Comparison of ENCODE assay signal across 19 cellular contexts in genomic region chr16:15799851-15800495, GRCh38. TPM values are rescaled to one million over a fixed set of nuclear protein-coding genes. Genes with fewer than 3 reads are reported as not detected.
DNase-seq lines count a peak whose midpoint lies in the region; ATAC-seq and TF ChIP-seq lines count a peak whose summit lies in the region.
"Had no signal": no experiment of that assay in that cellular context is flagged by ENCODE, and none has a peak within 500 bp of the region (broad histone marks: within the 10 kb centered on the region; RNA-seq: fewer than 3 reads in every experiment).

No MANE protein-coding gene starts in this region.

- DNase-seq in activated CD4-positive, alpha-beta T cell treated with anti-CD3 and anti-CD28 coated beads for 36 hours, result no peak
- DNase-seq in activated CD4-positive, alpha-beta T cell treated with anti-CD3 and anti-CD28 coated beads, Interleukin-2, amount 50 U/mL, for 4 hours, result no peak
- DNase-seq in NCI-H2107 (lab: John Stamatoyannopoulos, UW) (no peak), HUDEP-2 (lab: John Stamatoyannopoulos, UW; ENCODE audit: unreplicated experiment in 76 of 76) (no peak)
- no peak for DNase-seq in activated CD4-positive, CD25-positive, alpha-beta regulatory T cell treated with anti-CD3 and anti-CD28 coated beads, Interleukin-2, amount 50 U/mL, for 72 hours
- DNase-seq: CD8-positive, alpha-beta T cell; COR-L47; DMS153; DMS79 treated with DMSO at 0.1 percent for 48 hours; EL; GOT3; H9 had no signal

- H3K27ac Mint-ChIP-seq in activated CD4-positive, alpha-beta T cell treated with anti-CD3 and anti-CD28 coated beads for 36 hours, result peak overlapping the region; percentile 1
- H3K27ac Mint-ChIP-seq: CD8-positive, alpha-beta T cell; H9; IgD-negative memory B cell had no signal

- TF ChIP-seq CTCF in gastroesophageal sphincter (IDR thresholded peaks at IDR 0.05), result no peak

- H3K9me3 ChIP-seq in gastroesophageal sphincter (peaks cover 0 to 5% (median 0%) of the 10 kb centered on the region in 3 donors), stomach smooth muscle (ENCODE audit: control insufficient read depth in 2 of 2, low read length in 2 of 2) (no peaks in the 10 kb centered on the region)

- H3K36me3 Mint-ChIP-seq in activated CD4-positive, alpha-beta T cell treated with anti-CD3 and anti-CD28 coated beads for 36 hours (ENCODE audit: low read depth), result no peaks in the 10 kb centered on the region
- H3K36me3 Mint-ChIP-seq: CD14-positive monocyte; CD8-positive, alpha-beta T cell had no signal

- no peaks in the 10 kb centered on the region for H3K4me1 Mint-ChIP-seq in activated CD4-positive, alpha-beta T cell treated with anti-CD3 and anti-CD28 coated beads for 36 hours
- H3K4me1 Mint-ChIP-seq: CD14-positive monocyte, H9, IgD-negative memory B cell had no signal

- no peak overlapping the region for H3K9ac ChIP-seq in stomach smooth muscle (ENCODE audit: low read length in 2 of 2)

- no peak for TF ChIP-seq EP300 in gastroesophageal sphincter (IDR thresholded peaks at IDR 0.05)

- no peak for ATAC-seq in activated CD4-positive, alpha-beta T cell treated with anti-CD3 and anti-CD28 coated beads for 36 hours
- ATAC-seq in gastroesophageal sphincter, result no peak
- ATAC-seq: CD8-positive, alpha-beta T cell had no signal

- peaks cover 9% of the 10 kb centered on the region for H3K9me3 Mint-ChIP-seq in activated CD4-positive, alpha-beta T cell treated with anti-CD3 and anti-CD28 coated beads for 36 hours (ENCODE audit: low read depth)

- POLR2A ChIA-PET in activated CD4-positive, alpha-beta T cell treated with anti-CD3 and anti-CD28 coated beads for 36 hours (lab: Charles Lee), result no interaction called here

- CTCF ChIA-PET in activated CD4-positive, alpha-beta T cell treated with anti-CD3 and anti-CD28 coated beads for 36 hours (lab: Charles Lee), result interaction anchor here (1.0 kb wide), 1 partner anchor 24 kb away, joined by 3 read pairs; no protein-coding TSS in a partner anchor

- H3K27ac ChIP-seq in gastroesophageal sphincter, result peak overlapping the region; percentile 51 to 92 (median 68)
- peak overlapping the region; percentile 66 for H3K27ac ChIP-seq in stomach smooth muscle (ENCODE audit: low read length)
- H3K27ac ChIP-seq: 22Rv1, HL-60 had no signal

- H3K4me3 ChIP-seq in gastroesophageal sphincter (no peak overlapping the region), stomach smooth muscle (ENCODE audit: low read length in 2 of 2) (peak overlapping the region; percentile 3 to 29)

- no peak overlapping the region for H3K4me3 Mint-ChIP-seq in activated CD4-positive, alpha-beta T cell treated with anti-CD3 and anti-CD28 coated beads for 36 hours
- H3K4me3 Mint-ChIP-seq: CD14-positive monocyte; CD8-positive, alpha-beta T cell; H9; IgD-negative memory B cell had no signal

- H3K27me3 ChIP-seq in gastroesophageal sphincter, result no peaks in the 10 kb centered on the region
- no peaks in the 10 kb centered on the region for H3K27me3 ChIP-seq in stomach smooth muscle (ENCODE audit: control insufficient read depth in 1 of 2, insufficient read depth in 2 of 2, low read length in 2 of 2)

- peaks cover 0 to 74% of the 10 kb centered on the region in 2 donors for H3K36me3 ChIP-seq in gastroesophageal sphincter
- H3K36me3 ChIP-seq in stomach smooth muscle (ENCODE audit: control insufficient read depth in 2 of 2, insufficient read depth in 2 of 2, low read length in 2 of 2), result peaks cover 43 to 46% of the 10 kb centered on the region in 2 donors

- 49 to 61% methylated on average over 3 to 4 of the region's 4 CpGs for WGBS in gastroesophageal sphincter (ENCODE audit: low coverage in 1 of 2), 2 donors

- intact Hi-C loops in activated CD4-positive, alpha-beta T cell treated with anti-CD3 and anti-CD28 coated beads for 36 hours (cut with DNase I, micrococcal nuclease), result no loop called here

- TF ChIP-seq POLR2A in gastroesophageal sphincter (IDR thresholded peaks at IDR 0.05), result no peak

- no peaks in the 10 kb centered on the region for H3K27me3 Mint-ChIP-seq in activated CD4-positive, alpha-beta T cell treated with anti-CD3 and anti-CD28 coated beads for 36 hours

- H3K4me1 ChIP-seq in gastroesophageal sphincter (peaks cover 0 to 99% (median 9%) of the 10 kb centered on the region in 3 donors), stomach smooth muscle (ENCODE audit: control insufficient read depth, insufficient read depth, low read length) (peaks cover 75% of the 10 kb centered on the region)

RNA-seq across cellular contexts. Expression of gene MYH11, which starts 56.9 kb away (rescaled TPM):
- not detected for total RNA-seq in activated CD4-positive, alpha-beta T cell treated with anti-CD3 and anti-CD28 coated beads for 36 hours
- total RNA-seq in gastroesophageal sphincter, result over 10,000 TPM in 3 of 4 donors, 1,000 to 10,000 TPM in 1; 7,231 to 23,237 (median 11,307) TPM
- total RNA-seq: A673; CD8-positive, alpha-beta T cell had no signal

Comparison
In these comparisons a context has a peak if more than half of its experiments do, and no peak if none do; other contexts are left out.
1. H3K4me3 ChIP-seq: peak in stomach smooth muscle (2 of 2); none in gastroesophageal sphincter (0 of 2).
2. RNA of gene MYH11, which starts 56.9 kb away (total RNA-seq): 7,231 to 23,237 TPM in gastroesophageal sphincter; not detected in activated CD4-positive, alpha-beta T cell treated with anti-CD3 and anti-CD28 coated beads for 36 hours; every median in the first group is over 1,000 times any median in the second.